In genomic region chr10:79407397-79407796, GRCh38 we compare ENCODE assay signal across 17 cellular contexts. TPM values are rescaled to one million over a fixed set of nuclear protein-coding genes. Genes with fewer than 3 reads are reported as not detected.
DNase-seq lines count a peak whose midpoint lies in the region; ATAC-seq and TF ChIP-seq lines count a peak whose summit lies in the region.
"Had no signal": no experiment of that assay in that cellular context is flagged by ENCODE, and none has a peak within 500 bp of the region (broad histone marks: within the 10 kb centered on the region; RNA-seq: fewer than 3 reads in every experiment).

No MANE protein-coding gene starts in this region.

- no peak overlapping the region for H3K4me3 ChIP-seq in mesodermal cell (ENCODE audit: extremely low read depth, insufficient read depth, low read length, poor library complexity, severe bottlenecking)
- no peak overlapping the region for H3K4me3 ChIP-seq in upper lobe of left lung
- no peak overlapping the region for H3K4me3 ChIP-seq in testis
- H3K4me3 ChIP-seq: Peyer's patch had no signal

- peaks cover 26% of the 10 kb centered on the region for H3K27me3 Mint-ChIP-seq in endothelial cell (ENCODE audit: unreplicated experiment)
- H3K27me3 Mint-ChIP-seq: CD4-positive, alpha-beta T cell had no signal

- no peak for TF ChIP-seq POLR2A in upper lobe of left lung (IDR thresholded peaks at IDR 0.05)
- no peak for TF ChIP-seq POLR2A in testis (IDR thresholded peaks at IDR 0.05)

- TF ChIP-seq EP300 in upper lobe of left lung (IDR thresholded peaks at IDR 0.05), result no peak

- peaks cover 18% of the 10 kb centered on the region for H3K36me3 Mint-ChIP-seq in endothelial cell (ENCODE audit: low read depth, unreplicated experiment)
- H3K36me3 Mint-ChIP-seq: activated naive CD4-positive, alpha-beta T cell treated with anti-CD3 and anti-CD28 coated beads, Interleukin-2, amount 50 U/mL, for 72 hours had no signal

- ATAC-seq in Right ventricle myocardium superior (ENCODE audit: poor library complexity), result no peak
- ATAC-seq in left ventricle myocardium superior, result no peak
- ATAC-seq in upper lobe of left lung (ENCODE audit: low FRiP score in 2 of 2), result no peak
- no peak for ATAC-seq in GM19324 (IDR thresholded peaks at IDR 0.05; ENCODE audit: low FRiP score, unreplicated experiment)
- ATAC-seq: activated naive CD4-positive, alpha-beta T cell treated with anti-CD3 and anti-CD28 coated beads, Interleukin-2, amount 50 U/mL, for 72 hours had no signal

- 92 to 97% methylated on average over 9 of the region's 9 CpGs for WGBS in mesodermal cell (ENCODE audit: insufficient coverage in 2 of 2), 2 experiments
- WGBS in upper lobe of left lung, 2 donors, result 80 to 86% methylated on average over 6 to 9 of the region's 9 CpGs
- WGBS in testis, 2 donors, result 60 to 82% methylated on average over 2 to 9 of the region's 9 CpGs

- peak overlapping the region; percentile 5 for H3K27ac ChIP-seq in mesodermal cell (ENCODE audit: low read depth, low read length, severe bottlenecking)
- peak overlapping the region; percentile 53 to 87 (median 80) for H3K27ac ChIP-seq in upper lobe of left lung
- peak overlapping the region in 1 of 2 donors; percentile 37 for H3K27ac ChIP-seq in testis

- TF ChIP-seq CTCF in endothelial cell (IDR thresholded peaks at IDR 0.05; ENCODE audit: unreplicated experiment) (no peak), upper lobe of left lung (IDR thresholded peaks at IDR 0.05) (no peak), testis (IDR thresholded peaks at IDR 0.05) (no peak)

- H3K4me1 Mint-ChIP-seq in endothelial cell (ENCODE audit: unreplicated experiment), result peaks cover 72% of the 10 kb centered on the region

- H3K4me3 Mint-ChIP-seq in endothelial cell (ENCODE audit: unreplicated experiment), result no peak overlapping the region
- H3K4me3 Mint-ChIP-seq: CD4-positive, alpha-beta T cell; type B pancreatic cell had no signal

- H3K4me1 ChIP-seq in mesodermal cell (ENCODE audit: control insufficient read depth, insufficient read depth, low read length, poor library complexity, severe bottlenecking) (peaks cover 60% of the 10 kb centered on the region), upper lobe of left lung (peaks cover 53 to 80% (median 77%) of the 10 kb centered on the region in 4 donors), testis (no peaks in the 10 kb centered on the region)

- DNase-seq in Right ventricle myocardium superior (peak; percentile 26), left ventricle myocardium superior (no peak), endothelial cell (ENCODE audit: low spot score) (no peak), upper lobe of left lung (no peak), testis (no peak), T-helper 1 cell (no peak)
- DNase-seq: activated CD4-positive, alpha-beta T cell treated with anti-CD3 and anti-CD28 coated beads, Interleukin-2, amount 50 U/mL, for 1 hour; activated T-cell treated with anti-CD3 and anti-CD28 coated beads for 4 hours; CD4-positive, alpha-beta T cell; DMS79 treated with DMSO at 0.1 percent for 48 hours; hypothalamus had no signal

- H3K36me3 ChIP-seq in mesodermal cell (ENCODE audit: control insufficient read depth, insufficient read depth, low read length) (peaks cover 16% of the 10 kb centered on the region), upper lobe of left lung (no peaks in the 10 kb centered on the region), testis (ENCODE audit: low read depth, missing control alignments) (no peaks in the 10 kb centered on the region)
- H3K36me3 ChIP-seq: breast epithelium, Peyer's patch had no signal

- peak overlapping the region; percentile 30 for H3K27ac Mint-ChIP-seq in endothelial cell (ENCODE audit: unreplicated experiment)
- H3K27ac Mint-ChIP-seq: activated naive CD4-positive, alpha-beta T cell treated with anti-CD3 and anti-CD28 coated beads, Interleukin-2, amount 50 U/mL, for 72 hours; CD4-positive, alpha-beta T cell; type B pancreatic cell had no signal

- intact Hi-C loops in Right ventricle myocardium superior (cut with DNase I) (no loop called here), left ventricle myocardium superior (cut with micrococcal nuclease) (no loop called here), testis (cut with DNase I; ENCODE audit: low total_unique reads) (loop anchor here (10.0 kb wide), 1 partner anchor 57 kb away; no protein-coding TSS in a partner anchor)

- no peaks in the 10 kb centered on the region for H3K9me3 Mint-ChIP-seq in endothelial cell (ENCODE audit: unreplicated experiment)
- H3K9me3 Mint-ChIP-seq: activated naive CD4-positive, alpha-beta T cell treated with anti-CD3 and anti-CD28 coated beads, Interleukin-2, amount 50 U/mL, for 72 hours; CD4-positive, alpha-beta T cell; type B pancreatic cell had no signal

- H3K27me3 ChIP-seq in upper lobe of left lung, result no peaks in the 10 kb centered on the region
- H3K27me3 ChIP-seq in testis, result no peaks in the 10 kb centered on the region
- H3K27me3 ChIP-seq: breast epithelium, Peyer's patch had no signal

- H3K9me3 ChIP-seq in mesodermal cell (ENCODE audit: control insufficient read depth, low read length) (no peaks in the 10 kb centered on the region), upper lobe of left lung (no peaks in the 10 kb centered on the region), testis (no peaks in the 10 kb centered on the region)
- H3K9me3 ChIP-seq: breast epithelium, Peyer's patch had no signal

RNA-seq across cellular contexts. Expression of gene ZCCHC24, which starts 38.0 kb away (rescaled TPM):
- total RNA-seq in Right ventricle myocardium superior, result 53.3 TPM
- total RNA-seq in left ventricle myocardium superior, result 49.0 TPM
- total RNA-seq in endothelial cell (ENCODE audit: unreplicated experiment), result 60.0 TPM
- 43.7 TPM for polyA plus RNA-seq in mesodermal cell (2013, experiment 1 of 2)
- 41.4 TPM for polyA plus RNA-seq in mesodermal cell (2013, experiment 2 of 2)
- 10 to 100 TPM; 12.6 to 45.7 (median 21.0) TPM for total RNA-seq in upper lobe of left lung
- total RNA-seq in testis, result 10 to 100 TPM; 31.3 to 38.6 TPM
- 27.7 TPM for polyA plus RNA-seq in testis (ENCODE audit: insufficient read depth, low read depth, low replicate concordance)
